Comparison of ENCODE assay signal across 1 cellular context in the genomic region with DNA sequence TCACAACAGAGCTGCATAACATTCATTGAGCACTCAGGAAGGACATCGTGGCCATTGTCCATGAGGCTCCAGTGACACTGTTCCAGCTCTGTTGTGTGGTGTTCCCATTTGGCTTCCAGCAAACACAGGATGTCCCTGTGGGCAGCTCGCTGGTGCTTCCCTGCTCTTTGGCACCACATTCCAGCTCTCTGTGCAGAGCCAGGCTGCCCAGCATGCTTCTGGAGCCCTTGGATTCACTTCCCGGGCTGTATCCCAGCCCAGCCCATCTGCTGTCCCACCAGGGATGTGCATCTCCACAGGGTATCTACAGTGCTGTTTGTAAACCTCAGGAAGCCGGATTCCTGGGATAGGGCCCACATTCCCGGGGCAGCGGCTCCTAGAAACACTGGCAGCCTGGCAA.
TF ChIP-seq lines count a peak whose summit lies in the region.

No MANE protein-coding gene starts in this region.

TF ChIP-seq in HepG2, 621 proteins besides CTCF, POLR2A, EP300 and RAD21 (continued from another document):
- TF ChIP-seq, protein P1, sequence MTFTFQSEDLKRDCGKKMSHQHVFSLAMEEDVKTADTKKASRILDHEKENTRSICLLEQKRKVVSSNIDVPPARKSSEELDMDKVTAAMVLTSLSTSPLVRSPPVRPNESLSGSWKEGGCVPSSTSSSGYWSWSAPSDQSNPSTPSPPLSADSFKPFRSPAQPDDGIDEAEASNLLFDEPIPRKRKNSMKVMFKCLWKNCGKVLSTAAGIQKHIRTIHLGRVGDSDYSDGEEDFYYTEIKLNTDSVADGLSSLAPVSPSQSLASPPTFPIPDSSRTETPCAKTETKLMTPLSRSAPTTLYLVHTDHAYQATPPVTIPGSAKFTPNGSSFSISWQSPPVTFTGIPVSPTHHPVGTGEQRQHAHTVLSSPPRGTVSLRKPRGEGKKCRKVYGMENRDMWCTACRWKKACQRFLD (CRISPR knock-in tag; IDR thresholded peaks at IDR 0.05; ENCODE audit: borderline replicate concordance), result no peak
- TF ChIP-seq, protein P2, sequence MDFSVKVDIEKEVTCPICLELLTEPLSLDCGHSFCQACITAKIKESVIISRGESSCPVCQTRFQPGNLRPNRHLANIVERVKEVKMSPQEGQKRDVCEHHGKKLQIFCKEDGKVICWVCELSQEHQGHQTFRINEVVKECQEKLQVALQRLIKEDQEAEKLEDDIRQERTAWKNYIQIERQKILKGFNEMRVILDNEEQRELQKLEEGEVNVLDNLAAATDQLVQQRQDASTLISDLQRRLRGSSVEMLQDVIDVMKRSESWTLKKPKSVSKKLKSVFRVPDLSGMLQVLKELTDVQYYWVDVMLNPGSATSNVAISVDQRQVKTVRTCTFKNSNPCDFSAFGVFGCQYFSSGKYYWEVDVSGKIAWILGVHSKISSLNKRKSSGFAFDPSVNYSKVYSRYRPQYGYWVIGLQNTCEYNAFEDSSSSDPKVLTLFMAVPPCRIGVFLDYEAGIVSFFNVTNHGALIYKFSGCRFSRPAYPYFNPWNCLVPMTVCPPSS (IDR thresholded peaks at IDR 0.05), result no peak
- TF ChIP-seq HES4 (CRISPR knock-in tag; IDR thresholded peaks at IDR 0.05; ENCODE audit: borderline replicate concordance), result no peak
- no peak for TF ChIP-seq GABPA (IDR thresholded peaks at IDR 0.05; ENCODE audit: low read depth, low read length)
- TF ChIP-seq GABPA (CRISPR knock-in tag; IDR thresholded peaks at IDR 0.05; ENCODE audit: low read depth), result no peak
- no peak for TF ChIP-seq PRMT3 (CRISPR knock-in tag; IDR thresholded peaks at IDR 0.05; ENCODE audit: borderline replicate concordance, low read depth)
- TF ChIP-seq, protein P3, sequence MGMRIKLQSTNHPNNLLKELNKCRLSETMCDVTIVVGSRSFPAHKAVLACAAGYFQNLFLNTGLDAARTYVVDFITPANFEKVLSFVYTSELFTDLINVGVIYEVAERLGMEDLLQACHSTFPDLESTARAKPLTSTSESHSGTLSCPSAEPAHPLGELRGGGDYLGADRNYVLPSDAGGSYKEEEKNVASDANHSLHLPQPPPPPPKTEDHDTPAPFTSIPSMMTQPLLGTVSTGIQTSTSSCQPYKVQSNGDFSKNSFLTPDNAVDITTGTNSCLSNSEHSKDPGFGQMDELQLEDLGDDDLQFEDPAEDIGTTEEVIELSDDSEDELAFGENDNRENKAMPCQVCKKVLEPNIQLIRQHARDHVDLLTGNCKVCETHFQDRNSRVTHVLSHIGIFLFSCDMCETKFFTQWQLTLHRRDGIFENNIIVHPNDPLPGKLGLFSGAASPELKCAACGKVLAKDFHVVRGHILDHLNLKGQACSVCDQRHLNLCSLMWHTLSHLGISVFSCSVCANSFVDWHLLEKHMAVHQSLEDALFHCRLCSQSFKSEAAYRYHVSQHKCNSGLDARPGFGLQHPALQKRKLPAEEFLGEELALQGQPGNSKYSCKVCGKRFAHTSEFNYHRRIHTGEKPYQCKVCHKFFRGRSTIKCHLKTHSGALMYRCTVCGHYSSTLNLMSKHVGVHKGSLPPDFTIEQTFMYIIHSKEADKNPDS (CRISPR knock-in tag; IDR thresholded peaks at IDR 0.05), result no peak
- TF ChIP-seq ZNF331 (CRISPR knock-in tag; IDR thresholded peaks at IDR 0.05), result no peak
- TF ChIP-seq ZNF816 (CRISPR knock-in tag; IDR thresholded peaks at IDR 0.05; ENCODE audit: borderline replicate concordance), result no peak
- TF ChIP-seq, protein P4, sequence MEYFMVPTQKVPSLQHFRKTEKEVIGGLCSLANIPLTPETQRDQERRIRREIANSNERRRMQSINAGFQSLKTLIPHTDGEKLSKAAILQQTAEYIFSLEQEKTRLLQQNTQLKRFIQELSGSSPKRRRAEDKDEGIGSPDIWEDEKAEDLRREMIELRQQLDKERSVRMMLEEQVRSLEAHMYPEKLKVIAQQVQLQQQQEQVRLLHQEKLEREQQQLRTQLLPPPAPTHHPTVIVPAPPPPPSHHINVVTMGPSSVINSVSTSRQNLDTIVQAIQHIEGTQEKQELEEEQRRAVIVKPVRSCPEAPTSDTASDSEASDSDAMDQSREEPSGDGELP (IDR thresholded peaks at IDR 0.05; ENCODE audit: borderline replicate concordance, low read depth), result no peak
- no peak for TF ChIP-seq HOXA9 (CRISPR knock-in tag; IDR thresholded peaks at IDR 0.05; ENCODE audit: borderline replicate concordance)
- TF ChIP-seq MIER2 (CRISPR knock-in tag; IDR thresholded peaks at IDR 0.05), result no peak
